Comparison of ENCODE assay signal across 27 cellular contexts in the genomic region with DNA sequence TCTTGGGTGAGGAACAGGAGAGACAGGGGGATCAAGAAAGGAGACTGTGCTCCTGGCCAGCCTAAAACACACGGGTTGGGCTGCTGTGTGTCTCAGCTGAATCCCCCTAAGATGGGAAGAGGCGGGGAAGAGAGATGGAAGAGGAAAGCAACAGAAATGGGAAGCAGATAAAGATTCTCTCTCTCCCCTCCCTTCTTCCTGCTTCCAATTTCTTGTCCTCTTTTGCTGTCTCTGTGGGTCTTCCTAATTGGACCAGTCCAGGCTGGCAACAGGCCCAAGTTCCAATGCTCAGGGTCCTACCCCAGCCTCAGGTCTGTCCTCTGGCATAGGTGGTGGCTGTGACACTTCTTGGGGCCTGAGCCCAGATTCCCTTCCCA. TPM values are rescaled to one million over a fixed set of nuclear protein-coding genes. Genes with fewer than 3 reads are reported as not detected.
A peak's percentile ranks its signal among the peaks of the same experiment; 100 is the strongest.
DNase-seq lines count a peak whose midpoint lies in the region; TF ChIP-seq lines count a peak whose summit lies in the region.
"Had no signal": no experiment of that assay in that cellular context is flagged by ENCODE, and none has a peak within 500 bp of the region (broad histone marks: within the 10 kb centered on the region; RNA-seq: fewer than 3 reads in every experiment).

No MANE protein-coding gene starts in this region.

- no peak overlapping the region for H3K18ac ChIP-seq in H9 (ENCODE audit: insufficient read length, low read depth, low read length)

- no peak overlapping the region for H2AFZ ChIP-seq in H9 (ENCODE audit: low read length)

- 0 out of 7 replicates have a peak, but pooled peaks cover 0 to 1% (median 0%) of the 10 kb centered on the region in 3 experiments for H3K36me3 Mint-ChIP-seq in H9 (ENCODE audit: insufficient read depth in 1 of 3, low read depth in 3 of 3)
- peaks cover 25% of the 10 kb centered on the region for H3K36me3 Mint-ChIP-seq in brain
- H3K36me3 Mint-ChIP-seq in nephron progenitor cell (ENCODE audit: low read depth) = no peaks in the 10 kb centered on the region
- H3K36me3 Mint-ChIP-seq: activated CD4-positive, alpha-beta memory T cell treated with anti-CD3 and anti-CD28 coated beads for 36 hours; CD4-positive, CD25-positive, alpha-beta regulatory T cell had no signal

- peaks cover 0 to 16% (median 0%) of the 10 kb centered on the region in 11 experiments; a peak in 3 of 22 replicates for H4K20me1 ChIP-seq in BLaER1 treated with 17β-estradiol and CSF1 and Interleukin-3, amounts not matched to agents 10 nM and 100 nM
- H4K20me1 ChIP-seq in H9 (ENCODE audit: control insufficient read depth, insufficient read depth, insufficient read length) = no peaks in the 10 kb centered on the region

- TF ChIP-seq CTCF in H9 (conservative IDR thresholded peaks at IDR 0.05) (no peak), brain (conservative IDR thresholded peaks at IDR 0.05) (no peak), nephron progenitor cell (IDR thresholded peaks at IDR 0.05) (no peak)

- H2BK5ac ChIP-seq in H9 (ENCODE audit: insufficient read length, low read length) = no peak overlapping the region

- peaks cover 19 to 26% (median 24%) of the 10 kb centered on the region in 11 experiments; a peak in 21 of 22 replicates for H3K9me3 ChIP-seq in BLaER1 treated with 17β-estradiol and CSF1 and Interleukin-3, amounts not matched to agents 10 nM and 100 nM (replicated peaks in 1 of 11)
- no peaks in the 10 kb centered on the region for H3K9me3 ChIP-seq in H9 (ENCODE audit: control insufficient read depth, low read depth, low read length)
- H3K9me3 ChIP-seq: sigmoid colon had no signal

- H3K27me3 ChIP-seq in BLaER1 treated with 17β-estradiol and CSF1 and Interleukin-3, amounts not matched to agents 10 nM and 100 nM = peaks cover 36 to 52% (median 37%) of the 10 kb centered on the region in 11 experiments
- peaks cover 35% of the 10 kb centered on the region for H3K27me3 ChIP-seq in H9 (ENCODE audit: insufficient read depth, low read length)

- H2AK5ac ChIP-seq in H9 (ENCODE audit: insufficient read length, low read length) = no peak overlapping the region

- H4K91ac ChIP-seq in H9 (ENCODE audit: insufficient read length, low read depth, low read length) = no peak overlapping the region

- H3K79me2 ChIP-seq in H9 (ENCODE audit: insufficient read depth, low read length) = no peaks in the 10 kb centered on the region

- H3K56ac ChIP-seq in H9 (ENCODE audit: insufficient read length, low read depth, low read length) = no peak overlapping the region

- WGBS in H9 (ENCODE audit: extremely low coverage, insufficient read length, low lambda C conversion rate) = no CpG with 5 or more reads among the region's 2 CpGs

- no peak overlapping the region for H3K23ac ChIP-seq in H9 (ENCODE audit: insufficient read length, low read depth, low read length)

- no peak overlapping the region for H2BK20ac ChIP-seq in H9 (ENCODE audit: low read depth, low read length, poor library complexity, severe bottlenecking)

- peak overlapping the region in 4 of 11 experiments; percentile 28 to 75 (median 58); a peak in 4 of 22 replicates for H3K27ac ChIP-seq in BLaER1 treated with 17β-estradiol and CSF1 and Interleukin-3, amounts not matched to agents 10 nM and 100 nM
- H3K27ac ChIP-seq in H9 (ENCODE audit: insufficient read length, low read depth, low read length) = no peak overlapping the region
- H3K27ac ChIP-seq: RWPE1 had no signal

- H2BK120ac ChIP-seq in H9 (ENCODE audit: low read depth, low read length, poor library complexity, severe bottlenecking) = no peak overlapping the region

- no peak overlapping the region for H2BK15ac ChIP-seq in H9 (ENCODE audit: low read depth, low read length)

- no peak overlapping the region for H3K4me3 ChIP-seq in BLaER1 treated with 17β-estradiol and CSF1 and Interleukin-3, amounts not matched to agents 10 nM and 100 nM

- H3K27me3 Mint-ChIP-seq in H9 (ENCODE audit: low read depth) = peaks cover 70% of the 10 kb centered on the region
- peaks cover 27% of the 10 kb centered on the region for H3K27me3 Mint-ChIP-seq in brain
- H3K27me3 Mint-ChIP-seq in nephron progenitor cell (ENCODE audit: low read depth, poor library complexity) = peaks cover 39% of the 10 kb centered on the region

- no peak overlapping the region for H3T11ph ChIP-seq in H9 (ENCODE audit: low read length)

- H4K5ac ChIP-seq in H9 (ENCODE audit: insufficient read length, low read depth, low read length) = no peak overlapping the region

- peaks cover 9 to 39% (median 27%) of the 10 kb centered on the region in 10 experiments for H3K4me1 ChIP-seq in BLaER1 treated with 17β-estradiol and CSF1 and Interleukin-3, amounts not matched to agents 10 nM and 100 nM
- peaks cover 10% of the 10 kb centered on the region; the same call in 1 of the 2 replicates for H3K4me1 ChIP-seq in H9 (ENCODE audit: insufficient read depth, low read length)

- H3K4me3 Mint-ChIP-seq in H9 (peak overlapping the region; percentile 36 to 59; a peak in 2 of 5 replicates), brain (peak overlapping the region; percentile 84 to 87 (median 85)), nephron progenitor cell (peak overlapping the region; percentile 82)
- H3K4me3 Mint-ChIP-seq: activated CD4-positive, alpha-beta memory T cell treated with anti-CD3 and anti-CD28 coated beads for 36 hours; dendritic cell treated with granulocyte-macrophage colony-stimulating factor and Interleukin-4, amounts not matched to agents 40 ng/mL and 50 ng/mL, for 4 days had no signal

- H3K14ac ChIP-seq in H9 (ENCODE audit: insufficient read depth, low read length) = no peak overlapping the region

- DNase-seq in H9 (no peak), nephron progenitor cell (no peak), DMS 273 (lab: John Stamatoyannopoulos, UW; ENCODE audit: unreplicated experiment) (no peak), SW480 (ENCODE audit: low spot score) (no peak)
- DNase-seq in activated CD8-positive, alpha-beta memory T cell treated with anti-CD3 and anti-CD28 coated beads, Interleukin-2, amount 50 U/mL, for 4 hours = no peak
- DNase-seq: activated CD4-positive, alpha-beta memory T cell treated with anti-CD3 and anti-CD28 coated beads for 36 hours; activated gamma-delta T cell treated with Interleukin-2 at 50 U/mL for 16 hours; amniotic stem cell; CD4-positive, CD25-positive, alpha-beta regulatory T cell; HFFc6; kidney glomerular epithelial cell; mammary epithelial cell; NCI-H1105; NCI-H1930; NCI-H226; NCI-H774; sigmoid colon; stimulated activated CD4-positive, alpha-beta T cell treated with anti-CD3 and anti-CD28 coated beads, Interleukin-15, amount 100 ng/mL, for 24 hours; stimulated activated naive CD8-positive, alpha-beta T cell treated with anti-CD3 and anti-CD28 coated beads, Interleukin-15, Interleukin-2, amounts not matched to agents 100 U/mL and 50 U/mL, for 24 hours had no signal

- peak overlapping the region in 4 of 11 experiments; percentile 74 to 78 (median 76); a peak in 4 of 22 replicates for H3K9ac ChIP-seq in BLaER1 treated with 17β-estradiol and CSF1 and Interleukin-3, amounts not matched to agents 10 nM and 100 nM
- no peak overlapping the region for H3K9ac ChIP-seq in H9 (ENCODE audit: extremely low read depth, insufficient read length, low read length)

- peaks cover 7% of the 10 kb centered on the region for H3K23me2 ChIP-seq in H9 (ENCODE audit: insufficient read length, low read depth, low read length, poor library complexity, severe bottlenecking)

- H4K8ac ChIP-seq in H9 (replicated peaks; ENCODE audit: insufficient read length, low read depth, low read length) = no peak overlapping the region

- no peak overlapping the region for H2BK12ac ChIP-seq in H9 (ENCODE audit: insufficient read length, low read depth, low read length)

- H3K4me2 ChIP-seq in BLaER1 treated with 17β-estradiol and CSF1 and Interleukin-3, amounts not matched to agents 10 nM and 100 nM = peak overlapping the region in 10 of 11 experiments; percentile 91 to 100 (median 97); a peak in 20 of 22 replicates
- H3K4me2 ChIP-seq in H9 (ENCODE audit: insufficient read depth, insufficient read length, low read length) = no peak overlapping the region

- no peak overlapping the region for H3K4ac ChIP-seq in H9 (ENCODE audit: low read depth, low read length)

- no peaks in the 10 kb centered on the region for H3K79me1 ChIP-seq in H9 (ENCODE audit: insufficient read depth, low read depth, low read length, poor library complexity, severe bottlenecking)

- no peak overlapping the region for H3K27ac Mint-ChIP-seq in H9
- peak overlapping the region; percentile 75 to 95 (median 93) for H3K27ac Mint-ChIP-seq in brain
- peak overlapping the region; percentile 72 for H3K27ac Mint-ChIP-seq in nephron progenitor cell
- H3K27ac Mint-ChIP-seq: activated CD4-positive, alpha-beta memory T cell treated with anti-CD3 and anti-CD28 coated beads for 36 hours; dendritic cell treated with granulocyte-macrophage colony-stimulating factor and Interleukin-4, amounts not matched to agents 40 ng/mL and 50 ng/mL, for 4 days had no signal

- H3K4me1 Mint-ChIP-seq in H9 (peaks cover 63 to 71% of the 10 kb centered on the region in 2 experiments), brain (peaks cover 83% of the 10 kb centered on the region), nephron progenitor cell (peaks cover 67% of the 10 kb centered on the region)

- H3K9me3 Mint-ChIP-seq in H9 = no peaks in the 10 kb centered on the region; a peak in 1 of 5 replicates
- peaks cover 0 to 26% (median 4%) of the 10 kb centered on the region in 5 experiments for H3K9me3 Mint-ChIP-seq in brain
- H3K9me3 Mint-ChIP-seq in nephron progenitor cell = peaks cover 9% of the 10 kb centered on the region
- H3K9me3 Mint-ChIP-seq: activated CD4-positive, alpha-beta memory T cell treated with anti-CD3 and anti-CD28 coated beads for 36 hours; dendritic cell treated with granulocyte-macrophage colony-stimulating factor and Interleukin-4, amounts not matched to agents 40 ng/mL and 50 ng/mL, for 4 days had no signal

- H3K36me3 ChIP-seq in BLaER1 treated with 17β-estradiol and CSF1 and Interleukin-3, amounts not matched to agents 10 nM and 100 nM = no peaks in the 10 kb centered on the region
- H3K36me3 ChIP-seq: sigmoid colon had no signal

RNA-seq across cellular contexts. Expression of a gene that starts 7.1 kb away (rescaled TPM):
- total RNA-seq in H9 (2021) = 0.09 TPM in 2 replicates
- 30.2 TPM for polyA plus RNA-seq in brain (ENCODE audit: insufficient read depth, low read depth, low replicate concordance)
- total RNA-seq: activated CD4-positive, alpha-beta memory T cell treated with anti-CD3 and anti-CD28 coated beads for 36 hours; bronchial epithelial cell; CD4-positive, CD25-positive, alpha-beta regulatory T cell; fibroblast of lung had no signal
- polyA plus RNA-seq: CD4-positive, CD25-positive, alpha-beta regulatory T cell; fibroblast of lung; mammary epithelial cell had no signal

RNA-seq across cellular contexts. Expression of a gene that starts 36.0 kb away (rescaled TPM):
- 0.11 and 0.35 TPM in 2 replicates for total RNA-seq in H9 (2021)
- 13.7 TPM for polyA plus RNA-seq in brain (ENCODE audit: insufficient read depth, low read depth, low replicate concordance)
- total RNA-seq: activated CD4-positive, alpha-beta memory T cell treated with anti-CD3 and anti-CD28 coated beads for 36 hours; CD4-positive, CD25-positive, alpha-beta regulatory T cell; M059J had no signal
- polyA plus RNA-seq: CD4-positive, CD25-positive, alpha-beta regulatory T cell had no signal

RNA-seq across cellular contexts. Expression of a gene that starts 55.2 kb away (rescaled TPM):
- total RNA-seq in H9 (2021) = 0.72 and 0.90 TPM in 2 replicates
- polyA plus RNA-seq in brain (ENCODE audit: insufficient read depth, low read depth, low replicate concordance) = not detected
- total RNA-seq: activated CD4-positive, alpha-beta memory T cell treated with anti-CD3 and anti-CD28 coated beads for 36 hours; bronchial epithelial cell; glomerular endothelial cell; HFFc6; M059J; mammary epithelial cell; sigmoid colon had no signal
- polyA plus RNA-seq: CD4-positive, CD25-positive, alpha-beta regulatory T cell; fibroblast of lung; mammary epithelial cell; sigmoid colon had no signal

Comparison
In these comparisons a context has a peak if more than half of its experiments do, and no peak if none do; other contexts are left out.
1. H3K27ac Mint-ChIP-seq: peak in brain (5 of 5) and nephron progenitor cell (single experiment); none in H9 (0 of 3).
2. Peak in every context shown above with its lines, with median percentiles within 50 percentile points of each other: H3K4me3 Mint-ChIP-seq.